ENCODE assay signal across 18 cellular contexts in genomic region chr2:37698931-37699481, GRCh38. TPM values are rescaled to one million over a fixed set of nuclear protein-coding genes. Genes with fewer than 3 reads are reported as not detected.
DNase-seq lines count a peak whose midpoint lies in the region; ATAC-seq and TF ChIP-seq lines count a peak whose summit lies in the region.
"Had no signal": no experiment of that assay in that cellular context is flagged by ENCODE, and none has a peak within 500 bp of the region (broad histone marks: within the 10 kb centered on the region; RNA-seq: fewer than 3 reads in every experiment).

No MANE protein-coding gene starts in this region.

- peaks cover 0 to 3% of the 10 kb centered on the region in 2 donors for H3K9me3 ChIP-seq in neuronal stem cell (replicated peaks in 1 of 2; ENCODE audit: control insufficient read depth in 2 of 2, insufficient read depth in 1 of 2, low read depth in 1 of 2, low read length in 2 of 2)
- no peaks in the 10 kb centered on the region for H3K9me3 ChIP-seq in esophagus muscularis mucosa
- H3K9me3 ChIP-seq: uterus had no signal

- no peak overlapping the region for H2BK12ac ChIP-seq in neuronal stem cell (ENCODE audit: low read length)

- no peak for TF ChIP-seq CTCF in epithelial cell of proximal tubule (conservative IDR thresholded peaks at IDR 0.05; ENCODE audit: low read depth, low read length)
- TF ChIP-seq CTCF in esophagus muscularis mucosa (IDR thresholded peaks at IDR 0.05): no peak

- no peak for TF ChIP-seq POLR2A in esophagus muscularis mucosa (IDR thresholded peaks at IDR 0.05; ENCODE audit: low read depth)

- peaks cover 0 to 10% of the 10 kb centered on the region in 2 donors for H3K4me1 ChIP-seq in neuronal stem cell (ENCODE audit: control insufficient read depth in 2 of 2, insufficient read depth in 1 of 2, low read depth in 1 of 2, low read length in 2 of 2)
- peaks cover 0 to 13% (median 11%) of the 10 kb centered on the region in 4 donors for H3K4me1 ChIP-seq in esophagus muscularis mucosa
- H3K4me1 ChIP-seq: uterus had no signal

- H3K79me1 ChIP-seq in neuronal stem cell (ENCODE audit: low read depth, low read length): no peaks in the 10 kb centered on the region

- no peak overlapping the region for H3K4me2 ChIP-seq in neuronal stem cell (ENCODE audit: insufficient read depth, low read length, poor library complexity, severe bottlenecking)

- no peak overlapping the region for H3K9ac ChIP-seq in neuronal stem cell (ENCODE audit: low read depth, low read length, poor library complexity)

- WGBS in neuronal stem cell (ENCODE audit: extremely low coverage in 2 of 2, insufficient read length in 2 of 2, insufficient replicate concordance in 1 of 2), 2 donors: no CpG with 5 or more reads among the region's 2 CpGs
- WGBS in esophagus muscularis mucosa: 67% methylated on average over 2 of the region's 2 CpGs

- H4K8ac ChIP-seq in neuronal stem cell (ENCODE audit: low read depth, low read length): no peak overlapping the region

- H2BK120ac ChIP-seq in neuronal stem cell (ENCODE audit: low read depth, low read length): no peak overlapping the region

- H3K27me3 ChIP-seq in neuronal stem cell (ENCODE audit: control insufficient read depth in 3 of 3, insufficient read depth in 3 of 3, low read depth in 1 of 3, low read length in 3 of 3) (no peaks in the 10 kb centered on the region), esophagus muscularis mucosa (no peaks in the 10 kb centered on the region)
- H3K27me3 ChIP-seq: uterus had no signal

- H3K4ac ChIP-seq in neuronal stem cell (ENCODE audit: low read length): no peak overlapping the region

- H3K27ac ChIP-seq in neuronal stem cell (replicated peaks; ENCODE audit: low read length) (no peak overlapping the region), esophagus muscularis mucosa (replicated peaks in 1 of 4) (peak overlapping the region in 1 of 4 donors; percentile 52)
- H3K27ac ChIP-seq: RWPE1, uterus had no signal

- peak overlapping the region; percentile 27 for H2AFZ ChIP-seq in neuronal stem cell (ENCODE audit: low read length)

- no peak overlapping the region for H2AK5ac ChIP-seq in neuronal stem cell (ENCODE audit: low read depth, low read length)

- H3K23ac ChIP-seq in neuronal stem cell (ENCODE audit: low read depth, low read length, poor library complexity): no peak overlapping the region

- no peak overlapping the region for H4K91ac ChIP-seq in neuronal stem cell (ENCODE audit: low read depth, low read length, poor library complexity)

- no peak overlapping the region for H3K18ac ChIP-seq in neuronal stem cell (ENCODE audit: low read length)

- ATAC-seq in HG03342 (IDR thresholded peaks at IDR 0.05; ENCODE audit: unreplicated experiment): no peak

- H3K4me3 ChIP-seq in epithelial cell of proximal tubule (ENCODE audit: low read depth, low read length): no peak overlapping the region
- H3K4me3 ChIP-seq in neuronal stem cell (ENCODE audit: low read length in 2 of 2): no peak overlapping the region
- H3K4me3 ChIP-seq in esophagus muscularis mucosa: no peak overlapping the region
- H3K4me3 ChIP-seq: uterus had no signal

- H3K36me3 ChIP-seq in neuronal stem cell (replicated peaks in 1 of 2; ENCODE audit: control insufficient read depth in 2 of 2, insufficient read depth in 2 of 2, low read length in 2 of 2) (no peaks in the 10 kb centered on the region), esophagus muscularis mucosa (no peaks in the 10 kb centered on the region)
- H3K36me3 ChIP-seq: uterus had no signal

- no peak overlapping the region for H3K14ac ChIP-seq in neuronal stem cell (ENCODE audit: low read length)

- no peak overlapping the region for H2BK5ac ChIP-seq in neuronal stem cell (ENCODE audit: low read length)

- H2BK15ac ChIP-seq in neuronal stem cell (ENCODE audit: low read length): no peak overlapping the region

- DNase-seq in GM03348 (ENCODE audit: low spot score) (peak; percentile 24), RPMI7951 (ENCODE audit: low read depth) (peak; percentile 40), epithelial cell of proximal tubule (ENCODE audit: low read depth) (peak; percentile 70), neuronal stem cell (ENCODE audit: low spot score) (no peak), NCI-H510A (lab: John Stamatoyannopoulos, UW) (no peak), esophagus muscularis mucosa (ENCODE audit: extremely low spot score) (no peak), DMS79 treated with DMSO at 0.1 percent for 48 hours (lab: John Stamatoyannopoulos, UW) (no peak)
- DNase-seq: activated naive CD4-positive, alpha-beta T cell treated with anti-CD3 and anti-CD28 coated beads for 36 hours; C1 segment of cervical spinal cord; DND-41; MM.1S; NCI-H187 treated with DMSO at 0.1 percent for 48 hours; NCI-H510A treated with DMSO at 0.1 percent for 48 hours; stimulated activated CD4-positive, alpha-beta T cell treated with anti-CD3 and anti-CD28 coated beads, Interleukin-12 subunit alpha, Interleukin-12 subunit beta, amount 100 ng/mL, for 4 hours; T-helper 2 cell; uterus had no signal

- TF ChIP-seq EP300 in esophagus muscularis mucosa (IDR thresholded peaks at IDR 0.05): no peak

- intact Hi-C loops in esophagus muscularis mucosa (cut with DNase I): no loop called here

RNA-seq across cellular contexts. Expression of gene CDC42EP3, which starts 27.6 kb away (rescaled TPM):
- total RNA-seq in RPMI7951 (2014; rRNA removed; shearing (Covaris generic)): 40.9 and 52.5 TPM in 2 replicates
- total RNA-seq in epithelial cell of proximal tubule (30.0 and 40.9 TPM in 2 replicates), esophagus muscularis mucosa (100 to 1,000 TPM in 2 of 4 donors, 10 to 100 TPM in 2; 67.7 to 217 (median 112) TPM)
- 32.1 TPM for polyA plus RNA-seq in neuronal stem cell (2013, experiment 1 of 2)
- polyA plus RNA-seq in neuronal stem cell (2013, experiment 2 of 2): 31.5 TPM

Comparison
In these comparisons a context has a peak if more than half of its experiments do, and no peak if none do; other contexts are left out.
1. DNase-seq: peak in GM03348 (single experiment), RPMI7951 (single experiment) and epithelial cell of proximal tubule (single experiment); none in neuronal stem cell (single experiment), NCI-H510A (single experiment), esophagus muscularis mucosa (single experiment) and DMS79 treated with DMSO at 0.1 percent for 48 hours (single experiment).